18 cellular contexts compared by ENCODE assay signal in the genomic region with DNA sequence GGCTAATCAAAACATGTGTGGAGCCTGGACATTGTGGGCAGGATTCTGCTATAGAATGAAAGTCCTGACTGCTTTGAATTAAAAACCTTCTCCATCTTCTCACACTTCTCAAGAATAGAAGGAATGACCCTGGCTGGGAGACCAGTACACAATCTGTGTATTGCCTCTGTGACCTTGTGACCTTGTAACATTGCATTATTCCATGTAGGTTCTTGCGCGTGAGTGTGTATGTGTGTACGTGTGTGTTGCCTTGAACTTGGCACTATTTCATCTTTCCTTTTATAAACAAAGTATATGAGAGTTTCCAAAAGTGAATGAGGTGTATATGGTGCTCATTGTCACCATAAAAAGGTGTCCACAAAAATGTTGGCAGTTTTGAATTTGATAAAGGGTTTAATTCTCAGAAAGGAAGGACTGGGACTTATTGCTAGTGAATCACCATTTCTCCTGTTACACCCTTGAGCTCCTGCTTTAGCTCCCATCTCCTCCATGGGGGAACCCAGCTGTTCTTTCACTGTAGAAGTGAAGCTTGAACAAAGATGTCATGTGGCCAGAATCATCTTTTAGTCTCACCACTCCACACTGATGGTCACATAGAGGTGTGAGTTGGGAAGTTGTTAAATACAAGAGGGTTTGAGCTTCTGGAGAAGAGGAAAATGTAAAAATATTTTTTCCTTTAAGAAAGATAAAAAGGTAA.
"Had no signal": no experiment of that assay in that cellular context is flagged by ENCODE, and none has a peak within 500 bp of the region (broad histone marks: within the 10 kb centered on the region; RNA-seq: fewer than 3 reads in every experiment).

No MANE protein-coding gene starts in this region.

- H3K9ac ChIP-seq: parathyroid adenoma had no signal

- H3K9me3 Mint-ChIP-seq: activated CD4-positive, alpha-beta memory T cell treated with anti-CD3 and anti-CD28 coated beads, Interleukin-2, amount 10 ng/mL, durations not matched to agents 7 days and 5 days; activated naive CD4-positive, alpha-beta T cell treated with anti-CD3 and anti-CD28 coated beads for 36 hours; activated T-cell treated with anti-CD3 and anti-CD28 coated beads, Interleukin-2, amount 50 U/mL, for 4 hours; natural killer cell treated with Interleukin-12 subunit alpha and Interleukin-12 subunit beta and Interleukin-15 and Interleukin-18, amount 100 ng/mL, for 72 hours; stimulated activated effector memory CD8-positive, alpha-beta T cell treated with anti-CD3 and anti-CD28 coated beads, Interleukin-12 subunit alpha, Interleukin-12 subunit beta, amount 100 ng/mL, for 72 hours had no signal

- H3K27ac ChIP-seq: body of pancreas, foreskin keratinocyte, hepatocyte, neutrophil, parathyroid adenoma, thoracic aorta, upper lobe of right lung had no signal

- H3K9me3 ChIP-seq: body of pancreas, neutrophil, thoracic aorta, upper lobe of right lung had no signal

- H3K79me2 ChIP-seq: hepatocyte had no signal

- H3K27ac Mint-ChIP-seq: activated CD4-positive, alpha-beta memory T cell treated with anti-CD3 and anti-CD28 coated beads, Interleukin-2, amount 10 ng/mL, durations not matched to agents 7 days and 5 days; activated naive CD4-positive, alpha-beta T cell treated with anti-CD3 and anti-CD28 coated beads for 36 hours; stimulated activated effector memory CD8-positive, alpha-beta T cell treated with anti-CD3 and anti-CD28 coated beads, Interleukin-12 subunit alpha, Interleukin-12 subunit beta, amount 100 ng/mL, for 72 hours had no signal

- FAIRE-seq: colon had no signal

- H3K27me3 ChIP-seq: body of pancreas, foreskin keratinocyte, hepatocyte, neutrophil, upper lobe of right lung had no signal

- H3K4me3 ChIP-seq: body of pancreas, hepatocyte, thoracic aorta, upper lobe of right lung had no signal

- H3K27me3 Mint-ChIP-seq: activated CD4-positive, alpha-beta memory T cell treated with anti-CD3 and anti-CD28 coated beads, Interleukin-2, amount 10 ng/mL, durations not matched to agents 7 days and 5 days; natural killer cell treated with Interleukin-12 subunit alpha and Interleukin-12 subunit beta and Interleukin-15 and Interleukin-18, amount 100 ng/mL, for 72 hours had no signal

- H2AFZ ChIP-seq: hepatocyte, parathyroid adenoma had no signal

- DNase-seq: activated CD4-positive, alpha-beta memory T cell treated with anti-CD3 and anti-CD28 coated beads, Interleukin-2, amount 10 ng/mL, durations not matched to agents 7 days and 5 days; activated CD4-positive, alpha-beta T cell treated with anti-CD3 and anti-CD28 coated beads for 48 hours; activated CD4-positive, CD25-positive, alpha-beta regulatory T cell; activated naive CD4-positive, alpha-beta T cell treated with anti-CD3 and anti-CD28 coated beads for 36 hours; activated T-cell treated with anti-CD3 and anti-CD28 coated beads, Interleukin-2, amount 50 U/mL, for 4 hours; body of pancreas; central memory CD4-positive, alpha-beta T cell; foreskin keratinocyte; stimulated activated CD4-positive, alpha-beta T cell treated with anti-CD3 and anti-CD28 coated beads, Interleukin-4, amount 100 ng/mL, for 24 hours; upper lobe of right lung had no signal

- H3K4me3 Mint-ChIP-seq: activated CD4-positive, alpha-beta memory T cell treated with anti-CD3 and anti-CD28 coated beads, Interleukin-2, amount 10 ng/mL, durations not matched to agents 7 days and 5 days; activated naive CD4-positive, alpha-beta T cell treated with anti-CD3 and anti-CD28 coated beads for 36 hours; activated T-cell treated with anti-CD3 and anti-CD28 coated beads, Interleukin-2, amount 50 U/mL, for 4 hours; natural killer cell treated with Interleukin-12 subunit alpha and Interleukin-12 subunit beta and Interleukin-15 and Interleukin-18, amount 100 ng/mL, for 72 hours; stimulated activated effector memory CD8-positive, alpha-beta T cell treated with anti-CD3 and anti-CD28 coated beads, Interleukin-12 subunit alpha, Interleukin-12 subunit beta, amount 100 ng/mL, for 72 hours had no signal

- H3K36me3 ChIP-seq: neutrophil, thoracic aorta, upper lobe of right lung had no signal

- H3K36me3 Mint-ChIP-seq: natural killer cell treated with Interleukin-12 subunit alpha and Interleukin-12 subunit beta and Interleukin-15 and Interleukin-18, amount 100 ng/mL, for 72 hours; stimulated activated effector memory CD8-positive, alpha-beta T cell treated with anti-CD3 and anti-CD28 coated beads, Interleukin-12 subunit alpha, Interleukin-12 subunit beta, amount 100 ng/mL, for 72 hours had no signal

- ATAC-seq: activated T-cell treated with anti-CD3 and anti-CD28 coated beads, Interleukin-2, amount 50 U/mL, for 4 hours; body of pancreas; foreskin keratinocyte; natural killer cell treated with Interleukin-12 subunit alpha and Interleukin-12 subunit beta and Interleukin-15 and Interleukin-18, amount 100 ng/mL, for 72 hours; sciatic nerve; stimulated activated effector memory CD8-positive, alpha-beta T cell treated with anti-CD3 and anti-CD28 coated beads, Interleukin-12 subunit alpha, Interleukin-12 subunit beta, amount 100 ng/mL, for 72 hours; upper lobe of right lung had no signal
